2 cellular contexts compared by ENCODE assay signal in genomic region chr11:130487390-130488186, GRCh38.
TF ChIP-seq lines count a peak whose summit lies in the region.

No MANE protein-coding gene starts in this region.

TF ChIP-seq in IMR-90, 13 proteins besides CTCF, POLR2A, EP300 and RAD21:
- no peak for TF ChIP-seq CHD1 (IDR thresholded peaks at IDR 0.05; ENCODE audit: low read depth, low read length)
- no peak for TF ChIP-seq ELK1 (IDR thresholded peaks at IDR 0.05; ENCODE audit: borderline replicate concordance, low read depth, low read length)
- no peak for TF ChIP-seq MAZ (IDR thresholded peaks at IDR 0.05; ENCODE audit: borderline replicate concordance, low read depth, low read length)
- TF ChIP-seq MXI1 (IDR thresholded peaks at IDR 0.05; ENCODE audit: borderline replicate concordance, low read depth, low read length): no peak
- no peak for TF ChIP-seq RCOR1 (IDR thresholded peaks at IDR 0.05; ENCODE audit: insufficient replicate concordance, low read length)
- TF ChIP-seq USF2 (IDR thresholded peaks at IDR 0.05; ENCODE audit: low read depth, low read length): no peak
- TF ChIP-seq MAFK (IDR thresholded peaks at IDR 0.05; ENCODE audit: low read depth, low read length): no peak
- no peak for TF ChIP-seq NFE2L2 (IDR thresholded peaks at IDR 0.05; ENCODE audit: low read depth, low read length)
- no peak for TF ChIP-seq BHLHE40 (IDR thresholded peaks at IDR 0.05; ENCODE audit: low read depth, low read length)
- TF ChIP-seq CEBPB (IDR thresholded peaks at IDR 0.05; ENCODE audit: low read depth, low read length): no peak
- TF ChIP-seq FOS (IDR thresholded peaks at IDR 0.05; ENCODE audit: low read depth, low read length): no peak
- TF ChIP-seq RFX5 (IDR thresholded peaks at IDR 0.05; ENCODE audit: low read depth, low read length): no peak
- TF ChIP-seq SMC3 (IDR thresholded peaks at IDR 0.05; ENCODE audit: low read depth, low read length): no peak

TF ChIP-seq in H1, 55 proteins besides CTCF, POLR2A, EP300 and RAD21:
- TF ChIP-seq RNF2 (IDR thresholded peaks at IDR 0.05; ENCODE audit: borderline replicate concordance, low read depth, low read length, missing control alignments, poor library complexity, severe bottlenecking) (no peak), RXRA (IDR thresholded peaks at IDR 0.05; ENCODE audit: insufficient read depth, low read depth, low read length) (no peak), TAF7 (optimal IDR thresholded peaks at IDR 0.05; ENCODE audit: borderline replicate concordance, low read depth, low read length) (no peak), NANOG (IDR thresholded peaks at IDR 0.05; ENCODE audit: insufficient read depth, low read depth, low read length, poor library complexity, severe bottlenecking) (no peak), RBBP5 (IDR thresholded peaks at IDR 0.05; ENCODE audit: borderline replicate concordance, low read depth, low read length) (no peak), RFX5 (IDR thresholded peaks at IDR 0.05; ENCODE audit: borderline replicate concordance, low read depth, low read length) (no peak), CHD2 (IDR thresholded peaks at IDR 0.05; ENCODE audit: low read length) (no peak), EZH2 (IDR thresholded peaks at IDR 0.05; ENCODE audit: low read depth, low read length, severe bottlenecking) (no peak), TCF12 (IDR thresholded peaks at IDR 0.05; ENCODE audit: low read depth, low read length) (no peak), MAX (IDR thresholded peaks at IDR 0.05) (no peak)
